ENCODE assay signal across 19 cellular contexts in the genomic region with DNA sequence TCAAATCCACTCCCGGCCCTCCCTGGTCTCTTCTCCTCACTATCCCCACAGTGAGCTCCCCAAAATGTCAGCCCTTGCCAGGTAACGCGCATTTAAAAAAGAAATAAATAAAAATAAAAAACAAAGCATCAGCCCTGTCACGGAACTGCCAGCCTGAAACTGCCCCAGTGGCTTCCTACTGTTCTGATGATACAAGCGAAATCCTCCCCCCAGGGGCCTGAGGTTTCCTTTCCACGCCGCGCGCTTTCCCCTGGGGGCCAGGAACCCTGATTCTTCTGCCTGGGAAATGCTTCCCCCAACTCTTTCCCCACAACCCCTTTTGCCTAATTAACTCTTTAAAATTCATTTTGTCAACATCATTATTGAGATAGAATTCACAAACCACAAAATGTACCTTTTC. TPM values are rescaled to one million over a fixed set of nuclear protein-coding genes. Genes with fewer than 3 reads are reported as not detected.
A peak's percentile ranks its signal among the peaks of the same experiment; 100 is the strongest.
DNase-seq lines count a peak whose midpoint lies in the region; ATAC-seq and TF ChIP-seq lines count a peak whose summit lies in the region.
"Had no signal": no experiment of that assay in that cellular context is flagged by ENCODE, and none has a peak within 500 bp of the region (broad histone marks: within the 10 kb centered on the region; RNA-seq: fewer than 3 reads in every experiment).

No MANE protein-coding gene starts in this region.

- intact Hi-C loops in CD14-positive monocyte (cut with micrococcal nuclease): no loop called here

- peak overlapping the region; percentile 11 to 39 for H3K4me3 Mint-ChIP-seq in activated T-cell treated with anti-CD3 and anti-CD28 coated beads, Interleukin-2, amount 50 U/mL, for 72 hours
- peak overlapping the region; percentile 63 to 72 for H3K4me3 Mint-ChIP-seq in CD14-positive monocyte
- no peak overlapping the region for H3K4me3 Mint-ChIP-seq in central memory CD8-positive, alpha-beta T cell
- no peak overlapping the region for H3K4me3 Mint-ChIP-seq in nephron progenitor cell
- H3K4me3 Mint-ChIP-seq: CD4-positive, alpha-beta T cell had no signal

- H3K27me3 Mint-ChIP-seq in activated T-cell treated with anti-CD3 and anti-CD28 coated beads, Interleukin-2, amount 50 U/mL, for 72 hours (ENCODE audit: low read depth): peaks cover 11% of the 10 kb centered on the region
- H3K27me3 Mint-ChIP-seq in CD14-positive monocyte (ENCODE audit: low read depth in 3 of 3) (peaks cover 6 to 25% (median 15%) of the 10 kb centered on the region in 3 donors), nephron progenitor cell (ENCODE audit: low read depth, poor library complexity) (no peaks in the 10 kb centered on the region)
- H3K27me3 Mint-ChIP-seq in central memory CD8-positive, alpha-beta T cell: no peaks in the 10 kb centered on the region
- H3K27me3 Mint-ChIP-seq: CD4-positive, alpha-beta T cell had no signal

- peaks cover 0 to 6% of the 10 kb centered on the region in 2 donors for H3K9me3 Mint-ChIP-seq in activated T-cell treated with anti-CD3 and anti-CD28 coated beads, Interleukin-2, amount 50 U/mL, for 72 hours
- H3K9me3 Mint-ChIP-seq in CD14-positive monocyte: peaks cover 7 to 19% (median 15%) of the 10 kb centered on the region in 7 donors
- H3K9me3 Mint-ChIP-seq in central memory CD8-positive, alpha-beta T cell: peaks cover 10% of the 10 kb centered on the region
- peaks cover 28% of the 10 kb centered on the region for H3K9me3 Mint-ChIP-seq in nephron progenitor cell

- ATAC-seq in activated T-cell treated with anti-CD3 and anti-CD28 coated beads, Interleukin-2, amount 50 U/mL, for 72 hours (replicated peaks in 1 of 2): no peak
- ATAC-seq in central memory CD8-positive, alpha-beta T cell (replicated peaks; ENCODE audit: extremely low read depth, poor library complexity, severe bottlenecking): no peak

- DNase-seq in activated T-cell treated with anti-CD3 and anti-CD28 coated beads, Interleukin-2, amount 50 U/mL, for 72 hours: no peak
- no peak for DNase-seq in activated T-cell treated with anti-CD3 and anti-CD28 coated beads for 4 hours
- no peak for DNase-seq in CD14-positive monocyte (ENCODE audit: low spot score)
- no peak for DNase-seq in central memory CD8-positive, alpha-beta T cell (ENCODE audit: low spot score in 2 of 2)
- DNase-seq in nephron progenitor cell: no peak
- no peak for DNase-seq in stimulated activated naive CD4-positive, alpha-beta T cell (lab: John Stamatoyannopoulos, UW)
- no peak for DNase-seq in stimulated activated CD4-positive, alpha-beta T cell treated with anti-CD3 and anti-CD28 coated beads, Interleukin-4, amount 100 ng/mL, for 4 hours
- no peak for DNase-seq in NOMO-1 treated with dmso at 0.1 percent for 144 hours (lab: John Stamatoyannopoulos, UW; ENCODE audit: unreplicated experiment)
- DNase-seq: CD4-positive, alpha-beta T cell; DMS153; GDM1; HCEC 1CT; Kasumi-1; MG63; NCI-H1092; NCI-H2081; NCI-H446 treated with DMSO at 0.1 percent for 48 hours; NCI-H69; Peyer's patch had no signal

- H3K36me3 Mint-ChIP-seq in activated T-cell treated with anti-CD3 and anti-CD28 coated beads, Interleukin-2, amount 50 U/mL, for 72 hours (ENCODE audit: insufficient read depth in 2 of 2): peaks cover 0 to 4% of the 10 kb centered on the region in 2 donors
- H3K36me3 Mint-ChIP-seq in CD14-positive monocyte (no peaks in the 10 kb centered on the region), nephron progenitor cell (ENCODE audit: low read depth) (peaks cover 18% of the 10 kb centered on the region)
- peaks cover 10% of the 10 kb centered on the region for H3K36me3 Mint-ChIP-seq in central memory CD8-positive, alpha-beta T cell (ENCODE audit: insufficient read depth)

- H3K4me1 Mint-ChIP-seq in activated T-cell treated with anti-CD3 and anti-CD28 coated beads, Interleukin-2, amount 50 U/mL, for 72 hours (ENCODE audit: low read depth): peaks cover 22% of the 10 kb centered on the region
- peaks cover 14% of the 10 kb centered on the region for H3K4me1 Mint-ChIP-seq in CD14-positive monocyte
- peaks cover 28% of the 10 kb centered on the region for H3K4me1 Mint-ChIP-seq in central memory CD8-positive, alpha-beta T cell
- peaks cover 41% of the 10 kb centered on the region for H3K4me1 Mint-ChIP-seq in nephron progenitor cell

- H3K27ac Mint-ChIP-seq in activated T-cell treated with anti-CD3 and anti-CD28 coated beads, Interleukin-2, amount 50 U/mL, for 72 hours: no peak overlapping the region
- H3K27ac Mint-ChIP-seq in CD14-positive monocyte: no peak overlapping the region
- H3K27ac Mint-ChIP-seq in central memory CD8-positive, alpha-beta T cell (ENCODE audit: low read depth): peak overlapping the region; percentile 62
- H3K27ac Mint-ChIP-seq in nephron progenitor cell: peak overlapping the region; percentile 1
- H3K27ac Mint-ChIP-seq: CD4-positive, alpha-beta T cell had no signal

- TF ChIP-seq CTCF in CD14-positive monocyte (IDR thresholded peaks at IDR 0.05): no peak
- no peak for TF ChIP-seq CTCF in nephron progenitor cell (IDR thresholded peaks at IDR 0.05)

RNA-seq across cellular contexts. Expression of gene RPH3AL, which starts 12.2 kb away (rescaled TPM):
- 1 to 10 TPM; 3.5 to 7.2 TPM for total RNA-seq in activated T-cell treated with anti-CD3 and anti-CD28 coated beads, Interleukin-2, amount 50 U/mL, for 72 hours
- polyA plus RNA-seq in CD14-positive monocyte: 1 to 10 TPM in 1 of 2 donors, under 1 TPM in 1; 0.71 to 1.5 TPM

Comparison
In these comparisons a context has a peak if more than half of its experiments do, and no peak if none do; other contexts are left out.
1. H3K27ac Mint-ChIP-seq: peak in central memory CD8-positive, alpha-beta T cell (single experiment) and nephron progenitor cell (single experiment); none in activated T-cell treated with anti-CD3 and anti-CD28 coated beads, Interleukin-2, amount 50 U/mL, for 72 hours (single experiment) and CD14-positive monocyte (0 of 7).
2. H3K4me3 Mint-ChIP-seq: peak in activated T-cell treated with anti-CD3 and anti-CD28 coated beads, Interleukin-2, amount 50 U/mL, for 72 hours (2 of 2) and CD14-positive monocyte (2 of 2); none in central memory CD8-positive, alpha-beta T cell (single experiment) and nephron progenitor cell (single experiment).